Comparison of ENCODE assay signal across 15 cellular contexts in the genomic region with DNA sequence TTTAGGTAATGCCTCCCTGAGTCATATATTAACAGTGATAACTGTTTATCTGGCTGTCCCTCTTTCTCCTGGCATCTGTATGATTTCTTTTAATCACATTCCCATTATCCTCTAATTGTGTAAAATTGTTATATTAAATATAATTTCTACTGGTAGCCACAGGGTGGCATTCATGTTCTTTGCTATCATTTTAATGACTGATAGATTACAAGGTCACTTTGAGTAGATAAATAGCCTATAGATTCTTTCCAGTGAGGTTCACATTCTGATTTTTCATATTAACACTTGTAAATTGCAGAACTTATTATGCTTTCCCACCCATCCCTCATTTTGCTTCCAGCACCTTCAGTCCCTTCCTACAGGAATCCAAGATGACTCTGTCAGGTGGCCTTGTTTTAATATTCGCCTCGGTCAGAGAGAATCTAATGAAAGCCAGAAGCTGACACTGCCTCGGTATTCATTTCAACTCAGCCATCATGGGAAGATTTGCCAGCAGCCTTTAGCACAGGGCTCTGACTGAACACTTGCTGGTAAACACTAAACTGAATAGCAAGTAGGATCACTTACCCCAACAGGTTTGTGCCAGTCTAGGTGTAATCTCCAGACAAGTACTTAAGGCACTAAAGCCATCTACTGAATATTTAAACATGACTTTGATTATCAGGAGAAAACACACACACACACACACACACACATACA.
A peak's percentile ranks its signal among the peaks of the same experiment; 100 is the strongest.
DNase-seq lines count a peak whose midpoint lies in the region; ATAC-seq, FAIRE-seq and TF ChIP-seq lines count a peak whose summit lies in the region.
"Had no signal": no experiment of that assay in that cellular context is flagged by ENCODE, and none has a peak within 500 bp of the region (broad histone marks: within the 10 kb centered on the region; RNA-seq: fewer than 3 reads in every experiment).

No MANE protein-coding gene starts in this region.

- no peak overlapping the region for H3K27ac Mint-ChIP-seq in CD14-positive monocyte
- H3K27ac Mint-ChIP-seq: activated T-cell treated with anti-CD3 and anti-CD28 coated beads, Interleukin-2, amount 50 U/mL, for 72 hours; memory B cell had no signal

- ATAC-seq in K562 (no peak), lower lobe of right lung (no peak)
- ATAC-seq: activated T-cell treated with anti-CD3 and anti-CD28 coated beads, Interleukin-2, amount 50 U/mL, for 72 hours; gastrocnemius medialis had no signal

- peak; percentile 8 to 12; a peak in 1 of 4 replicates for TF ChIP-seq RAD21 in K562 (CRISPR knock-in tag; conservative IDR thresholded peaks at IDR 0.05 in 1 of 2, IDR thresholded peaks at IDR 0.05 in 1 of 2)

- 0% methylated on average over 3 of the region's 3 CpGs for WGBS in K562 (ENCODE audit: insufficient coverage, low coverage, missing lambda C conversion rate)

- H3K4me3 ChIP-seq in K562 (no peak overlapping the region), lower lobe of right lung (no peak overlapping the region)
- H3K4me3 ChIP-seq: gastrocnemius medialis had no signal

- H3K79me2 ChIP-seq in K562 (ENCODE audit: control insufficient read depth, insufficient read depth, low read length): no peaks in the 10 kb centered on the region

- no peak overlapping the region for H3K9ac ChIP-seq in K562 (ENCODE audit: insufficient read depth in 1 of 2, low read depth in 2 of 2, low read length in 2 of 2)

- H2AFZ ChIP-seq in K562 (ENCODE audit: low read depth, low read length): no peak overlapping the region

- H3K27me3 ChIP-seq in K562 (ENCODE audit: control insufficient read depth in 2 of 2, insufficient read depth in 2 of 2, low read length in 2 of 2) (no peaks in the 10 kb centered on the region), lower lobe of right lung (ENCODE audit: low read depth) (no peaks in the 10 kb centered on the region)
- H3K27me3 ChIP-seq: gastrocnemius medialis had no signal

- H3K4me1 Mint-ChIP-seq in CD14-positive monocyte: no peaks in the 10 kb centered on the region
- H3K4me1 Mint-ChIP-seq: central memory CD8-positive, alpha-beta T cell; memory B cell had no signal

- POLR2A ChIA-PET in K562 (lab: Yijun Ruan, JAX): no interaction called here

- BruUV-seq in K562 (replicated peaks; lab: Mats Ljungman, UMichigan): no TSS peak

- H3K36me3 Mint-ChIP-seq in CD14-positive monocyte: no peaks in the 10 kb centered on the region
- H3K36me3 Mint-ChIP-seq: memory B cell had no signal

- TF ChIP-seq CTCF in K562 (IDR thresholded peaks at IDR 0.05 in 2 of 3, conservative IDR thresholded peaks at IDR 0.05 in 1 of 3; ENCODE audit: insufficient read depth in 2 of 3, low read depth in 1 of 3, low read length in 3 of 3) (no peak), lower lobe of right lung (IDR thresholded peaks at IDR 0.05) (no peak), CD14-positive monocyte (IDR thresholded peaks at IDR 0.05) (no peak)

- H3K36me3 ChIP-seq in K562 (ENCODE audit: control insufficient read depth, insufficient read depth, low read length) (no peaks in the 10 kb centered on the region), lower lobe of right lung (no peaks in the 10 kb centered on the region)
- H3K36me3 ChIP-seq: gastrocnemius medialis had no signal

- no peaks in the 10 kb centered on the region for H3K27me3 Mint-ChIP-seq in CD14-positive monocyte (ENCODE audit: low read depth in 3 of 3)
- H3K27me3 Mint-ChIP-seq: central memory CD8-positive, alpha-beta T cell; memory B cell had no signal

- peak; percentile 21 for DNase-seq in NCI-H82 (lab: John Stamatoyannopoulos, UW)
- DNase-seq in NCI-H82 treated with DMSO at 0.1 percent for 48 hours (lab: John Stamatoyannopoulos, UW; ENCODE audit: unreplicated experiment): no peak
- DNase-seq in NCI-H2029 treated with DMSO at 0.1 percent for 48 hours (lab: John Stamatoyannopoulos, UW): peak; percentile 79
- no peak for DNase-seq in K562 (ENCODE audit: extremely low read depth in 1 of 4, low spot score in 3 of 4)
- peak; percentile 14 for DNase-seq in putamen (ENCODE audit: low spot score)
- DNase-seq in lower lobe of right lung: no peak
- DNase-seq in activated CD4-positive, alpha-beta T cell treated with anti-CD3 and anti-CD28 coated beads, Interleukin-2, amount 50 U/mL, for 1 hour: no peak
- DNase-seq in CD14-positive monocyte (ENCODE audit: low spot score): no peak
- DNase-seq: activated T-cell treated with anti-CD3 and anti-CD28 coated beads, Interleukin-2, amount 50 U/mL, for 72 hours; gastrocnemius medialis; NK-92 treated with Interleukin-12 subunit alpha and Interleukin-12 subunit beta, amount 100 ng/mL, for 24 hours; small intestine had no signal

- no peak overlapping the region for H3K27ac ChIP-seq in K562 (ENCODE audit: extremely low read depth, low read depth, low read length)
- no peak overlapping the region for H3K27ac ChIP-seq in lower lobe of right lung
- H3K27ac ChIP-seq: gastrocnemius medialis had no signal

- CTCF ChIA-PET in K562 (lab: Yijun Ruan, JAX; ENCODE audit: low intra/inter-chr PET ratio): no interaction called here

- no peak for TF ChIP-seq EP300 in K562 (IDR thresholded peaks at IDR 0.05; ENCODE audit: low read length)

- H4K20me1 ChIP-seq in K562 (replicated peaks; ENCODE audit: control insufficient read depth, insufficient read depth, low read length): no peaks in the 10 kb centered on the region

- H3K4me2 ChIP-seq in K562 (ENCODE audit: insufficient read depth, low read length): no peak overlapping the region

- H3K9me3 Mint-ChIP-seq in CD14-positive monocyte: no peaks in the 10 kb centered on the region

- intact Hi-C loops in K562 (cut with micrococcal nuclease) (no loop called here), lower lobe of right lung (cut with DNase I) (no loop called here), CD14-positive monocyte (cut with micrococcal nuclease) (no loop called here)

- H3K4me3 Mint-ChIP-seq in CD14-positive monocyte: no peak overlapping the region
- H3K4me3 Mint-ChIP-seq: activated T-cell treated with anti-CD3 and anti-CD28 coated beads, Interleukin-2, amount 50 U/mL, for 72 hours; central memory CD8-positive, alpha-beta T cell; memory B cell had no signal

- no peaks in the 10 kb centered on the region for H3K9me3 ChIP-seq in K562 (replicated peaks; ENCODE audit: control insufficient read depth, insufficient read depth, low read depth, low read length)
- no peaks in the 10 kb centered on the region for H3K9me3 ChIP-seq in lower lobe of right lung
- H3K9me3 ChIP-seq: gastrocnemius medialis had no signal

- H3K4me1 ChIP-seq in K562 (replicated peaks in 1 of 2; ENCODE audit: control insufficient read depth in 2 of 2, insufficient read depth in 2 of 2, low read length in 2 of 2) (no peaks in the 10 kb centered on the region), lower lobe of right lung (no peaks in the 10 kb centered on the region)
- H3K4me1 ChIP-seq: gastrocnemius medialis had no signal

- TF ChIP-seq POLR2A in K562 (conservative IDR thresholded peaks at IDR 0.05): no peak

- in situ Hi-C loops in K562 (cut with MboI): no loop called here

- FAIRE-seq in K562 (lab: Jason Lieb, UNC): no peak
- FAIRE-seq: small intestine, TTC549 had no signal

- H3K9me1 ChIP-seq in K562 (ENCODE audit: control insufficient read depth, insufficient read depth, low read length): no peaks in the 10 kb centered on the region

TF ChIP-seq in K562, 482 proteins besides CTCF, POLR2A, EP300 and RAD21:
- no peak for TF ChIP-seq RCOR1 (IDR thresholded peaks at IDR 0.05; ENCODE audit: borderline replicate concordance in 1 of 2, low read depth in 2 of 2, low read length in 2 of 2)
- TF ChIP-seq, protein P1, sequence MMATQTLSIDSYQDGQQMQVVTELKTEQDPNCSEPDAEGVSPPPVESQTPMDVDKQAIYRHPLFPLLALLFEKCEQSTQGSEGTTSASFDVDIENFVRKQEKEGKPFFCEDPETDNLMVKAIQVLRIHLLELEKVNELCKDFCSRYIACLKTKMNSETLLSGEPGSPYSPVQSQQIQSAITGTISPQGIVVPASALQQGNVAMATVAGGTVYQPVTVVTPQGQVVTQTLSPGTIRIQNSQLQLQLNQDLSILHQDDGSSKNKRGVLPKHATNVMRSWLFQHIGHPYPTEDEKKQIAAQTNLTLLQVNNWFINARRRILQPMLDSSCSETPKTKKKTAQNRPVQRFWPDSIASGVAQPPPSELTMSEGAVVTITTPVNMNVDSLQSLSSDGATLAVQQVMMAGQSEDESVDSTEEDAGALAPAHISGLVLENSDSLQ (IDR thresholded peaks at IDR 0.05): no peak
- no peak for TF ChIP-seq ZEB2 (IDR thresholded peaks at IDR 0.05)
- TF ChIP-seq ZC3H4 (CRISPR knock-in tag; IDR thresholded peaks at IDR 0.05; ENCODE audit: borderline replicate concordance): no peak
- TF ChIP-seq SP1 (CRISPR knock-in tag; IDR thresholded peaks at IDR 0.05): no peak
- no peak for TF ChIP-seq ZNF444 (CRISPR knock-in tag; IDR thresholded peaks at IDR 0.05)
- no peak for TF ChIP-seq CHD4 (IDR thresholded peaks at IDR 0.05; ENCODE audit: insufficient read depth, insufficient replicate concordance, low read depth, low read length, poor library complexity, severe bottlenecking)
- TF ChIP-seq, protein P2, sequence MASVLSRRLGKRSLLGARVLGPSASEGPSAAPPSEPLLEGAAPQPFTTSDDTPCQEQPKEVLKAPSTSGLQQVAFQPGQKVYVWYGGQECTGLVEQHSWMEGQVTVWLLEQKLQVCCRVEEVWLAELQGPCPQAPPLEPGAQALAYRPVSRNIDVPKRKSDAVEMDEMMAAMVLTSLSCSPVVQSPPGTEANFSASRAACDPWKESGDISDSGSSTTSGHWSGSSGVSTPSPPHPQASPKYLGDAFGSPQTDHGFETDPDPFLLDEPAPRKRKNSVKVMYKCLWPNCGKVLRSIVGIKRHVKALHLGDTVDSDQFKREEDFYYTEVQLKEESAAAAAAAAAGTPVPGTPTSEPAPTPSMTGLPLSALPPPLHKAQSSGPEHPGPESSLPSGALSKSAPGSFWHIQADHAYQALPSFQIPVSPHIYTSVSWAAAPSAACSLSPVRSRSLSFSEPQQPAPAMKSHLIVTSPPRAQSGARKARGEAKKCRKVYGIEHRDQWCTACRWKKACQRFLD (CRISPR knock-in tag; IDR thresholded peaks at IDR 0.05): no peak

Comparison
In these comparisons a context has a peak if more than half of its experiments do, and no peak if none do; other contexts are left out.
1. DNase-seq: peak in NCI-H82 (single experiment), NCI-H2029 treated with DMSO at 0.1 percent for 48 hours (single experiment) and putamen (single experiment); none in NCI-H82 treated with DMSO at 0.1 percent for 48 hours (single experiment), K562 (0 of 4), lower lobe of right lung (single experiment), activated CD4-positive, alpha-beta T cell treated with anti-CD3 and anti-CD28 coated beads, Interleukin-2, amount 50 U/mL, for 1 hour (single experiment) and CD14-positive monocyte (single experiment).